Comparison of ENCODE assay signal across 9 cellular contexts in the genomic region with DNA sequence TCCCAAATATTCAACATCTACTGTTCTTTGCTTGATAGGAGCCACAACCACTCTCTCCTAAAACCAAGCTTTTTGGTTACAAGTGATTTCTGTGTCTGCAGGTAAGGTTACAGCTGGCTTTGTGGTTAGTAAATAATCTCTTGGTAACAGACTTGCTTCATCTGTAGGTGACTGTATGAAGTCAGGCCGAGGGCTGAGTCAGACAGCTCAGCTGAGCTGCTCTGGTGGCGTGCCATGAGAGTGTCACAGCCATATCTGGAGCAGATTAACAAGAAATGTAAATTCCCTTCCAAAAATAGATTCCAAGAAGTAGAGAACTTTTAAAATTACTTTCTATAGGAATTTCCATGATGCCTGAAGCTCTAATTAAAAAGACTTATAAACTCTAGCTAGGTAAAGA. TPM values are rescaled to one million over a fixed set of nuclear protein-coding genes. Genes with fewer than 3 reads are reported as not detected.
DNase-seq lines count a peak whose midpoint lies in the region; ATAC-seq and TF ChIP-seq lines count a peak whose summit lies in the region.
"Had no signal": no experiment of that assay in that cellular context is flagged by ENCODE, and none has a peak within 500 bp of the region (broad histone marks: within the 10 kb centered on the region; RNA-seq: fewer than 3 reads in every experiment).

No MANE protein-coding gene starts in this region.

- TF ChIP-seq CTCF in nephron progenitor cell (IDR thresholded peaks at IDR 0.05): no peak

- no peaks in the 10 kb centered on the region for H3K36me3 ChIP-seq in adipocyte (ENCODE audit: control insufficient read depth, insufficient read depth, low read length, severe bottlenecking)

- H3K27me3 ChIP-seq in adipocyte (replicated peaks; ENCODE audit: control insufficient read depth, insufficient read depth, low read length): no peaks in the 10 kb centered on the region

- no peaks in the 10 kb centered on the region for H3K27me3 Mint-ChIP-seq in nephron progenitor cell (ENCODE audit: low read depth, poor library complexity)
- H3K27me3 Mint-ChIP-seq in activated CD4-positive, alpha-beta memory T cell treated with anti-CD3 and anti-CD28 coated beads for 36 hours: no peaks in the 10 kb centered on the region
- H3K27me3 Mint-ChIP-seq in activated T-cell treated with anti-CD3 and anti-CD28 coated beads, Interleukin-2, amount 50 U/mL, for 72 hours (ENCODE audit: low read depth): no peaks in the 10 kb centered on the region
- H3K27me3 Mint-ChIP-seq: stimulated activated naive CD8-positive, alpha-beta T cell treated with anti-CD3 and anti-CD28 coated beads, Interleukin-15, Interleukin-2, amounts not matched to agents 100 ng/mL and 50 ng/mL, for 24 hours had no signal

- ATAC-seq in GM18867 (IDR thresholded peaks at IDR 0.05; ENCODE audit: unreplicated experiment) (peak; percentile 92), HG02885 (IDR thresholded peaks at IDR 0.05; ENCODE audit: poor library complexity, unreplicated experiment) (peak; percentile 96)
- ATAC-seq in activated T-cell treated with anti-CD3 and anti-CD28 coated beads, Interleukin-2, amount 50 U/mL, for 72 hours (replicated peaks in 1 of 2): no peak

- H3K4me3 ChIP-seq in adipocyte (ENCODE audit: low read length): no peak overlapping the region

- POLR2A ChIA-PET in activated CD4-positive, alpha-beta memory T cell treated with anti-CD3 and anti-CD28 coated beads for 36 hours (lab: Charles Lee): no interaction called here

- H3K4me1 ChIP-seq in adipocyte (ENCODE audit: control insufficient read depth, insufficient read depth, low read length): peaks cover 12% of the 10 kb centered on the region

- DNase-seq in adipocyte (ENCODE audit: low read depth) (peak; percentile 97), non-pigmented ciliary epithelial cell (ENCODE audit: low read depth) (peak; percentile 83), NCI-H524 treated with DMSO at 0.1 percent for 48 hours (lab: John Stamatoyannopoulos, UW) (no peak), nephron progenitor cell (no peak)
- DNase-seq in activated CD4-positive, alpha-beta memory T cell treated with anti-CD3 and anti-CD28 coated beads for 36 hours: no peak
- no peak for DNase-seq in activated T-cell treated with anti-CD3 and anti-CD28 coated beads, Interleukin-2, amount 50 U/mL, for 72 hours

- CTCF ChIA-PET in activated CD4-positive, alpha-beta memory T cell treated with anti-CD3 and anti-CD28 coated beads for 36 hours (lab: Charles Lee): no interaction called here

- no peaks in the 10 kb centered on the region for H3K36me3 Mint-ChIP-seq in nephron progenitor cell (ENCODE audit: low read depth)
- H3K36me3 Mint-ChIP-seq in activated CD4-positive, alpha-beta memory T cell treated with anti-CD3 and anti-CD28 coated beads for 36 hours: no peaks in the 10 kb centered on the region
- no peaks in the 10 kb centered on the region for H3K36me3 Mint-ChIP-seq in activated T-cell treated with anti-CD3 and anti-CD28 coated beads, Interleukin-2, amount 50 U/mL, for 72 hours (ENCODE audit: insufficient read depth in 2 of 2)

- peaks cover 5% of the 10 kb centered on the region for H3K9me3 Mint-ChIP-seq in nephron progenitor cell
- no peaks in the 10 kb centered on the region for H3K9me3 Mint-ChIP-seq in activated CD4-positive, alpha-beta memory T cell treated with anti-CD3 and anti-CD28 coated beads for 36 hours
- H3K9me3 Mint-ChIP-seq in activated T-cell treated with anti-CD3 and anti-CD28 coated beads, Interleukin-2, amount 50 U/mL, for 72 hours: peaks cover 0 to 2% of the 10 kb centered on the region in 2 donors
- H3K9me3 Mint-ChIP-seq: stimulated activated naive CD8-positive, alpha-beta T cell treated with anti-CD3 and anti-CD28 coated beads, Interleukin-15, Interleukin-2, amounts not matched to agents 100 ng/mL and 50 ng/mL, for 24 hours had no signal

- no peak overlapping the region for H3K4me3 Mint-ChIP-seq in nephron progenitor cell
- no peak overlapping the region for H3K4me3 Mint-ChIP-seq in activated CD4-positive, alpha-beta memory T cell treated with anti-CD3 and anti-CD28 coated beads for 36 hours
- H3K4me3 Mint-ChIP-seq in activated T-cell treated with anti-CD3 and anti-CD28 coated beads, Interleukin-2, amount 50 U/mL, for 72 hours: no peak overlapping the region
- H3K4me3 Mint-ChIP-seq: stimulated activated naive CD8-positive, alpha-beta T cell treated with anti-CD3 and anti-CD28 coated beads, Interleukin-15, Interleukin-2, amounts not matched to agents 100 ng/mL and 50 ng/mL, for 24 hours had no signal

- H3K9me3 ChIP-seq in adipocyte (ENCODE audit: control insufficient read depth, low read length): no peaks in the 10 kb centered on the region

- H3K9ac ChIP-seq in adipocyte (ENCODE audit: low read length): no peak overlapping the region

- no peak overlapping the region for H3K27ac Mint-ChIP-seq in nephron progenitor cell
- H3K27ac Mint-ChIP-seq in activated CD4-positive, alpha-beta memory T cell treated with anti-CD3 and anti-CD28 coated beads for 36 hours: no peak overlapping the region
- H3K27ac Mint-ChIP-seq in activated T-cell treated with anti-CD3 and anti-CD28 coated beads, Interleukin-2, amount 50 U/mL, for 72 hours: no peak overlapping the region
- H3K27ac Mint-ChIP-seq: stimulated activated naive CD8-positive, alpha-beta T cell treated with anti-CD3 and anti-CD28 coated beads, Interleukin-15, Interleukin-2, amounts not matched to agents 100 ng/mL and 50 ng/mL, for 24 hours had no signal

- intact Hi-C loops in activated CD4-positive, alpha-beta memory T cell treated with anti-CD3 and anti-CD28 coated beads for 36 hours (cut with micrococcal nuclease): no loop called here

- H3K4me1 Mint-ChIP-seq in nephron progenitor cell: peaks cover under 1% of the 10 kb centered on the region
- no peaks in the 10 kb centered on the region for H3K4me1 Mint-ChIP-seq in activated CD4-positive, alpha-beta memory T cell treated with anti-CD3 and anti-CD28 coated beads for 36 hours (ENCODE audit: low read depth)
- no peaks in the 10 kb centered on the region for H3K4me1 Mint-ChIP-seq in activated T-cell treated with anti-CD3 and anti-CD28 coated beads, Interleukin-2, amount 50 U/mL, for 72 hours (ENCODE audit: low read depth)

RNA-seq across cellular contexts. Expression of gene TAS2R1, which starts 23.7 kb away (rescaled TPM):
- not detected for total RNA-seq in activated CD4-positive, alpha-beta memory T cell treated with anti-CD3 and anti-CD28 coated beads for 36 hours
- not detected for total RNA-seq in activated T-cell treated with anti-CD3 and anti-CD28 coated beads, Interleukin-2, amount 50 U/mL, for 72 hours

Comparison
In these comparisons a context has a peak if more than half of its experiments do, and no peak if none do; other contexts are left out.
1. ATAC-seq: peak in GM18867 (single experiment) and HG02885 (single experiment); none in activated T-cell treated with anti-CD3 and anti-CD28 coated beads, Interleukin-2, amount 50 U/mL, for 72 hours (0 of 2).
2. DNase-seq: peak in adipocyte (single experiment) and non-pigmented ciliary epithelial cell (single experiment); none in NCI-H524 treated with DMSO at 0.1 percent for 48 hours (single experiment), nephron progenitor cell (single experiment), activated CD4-positive, alpha-beta memory T cell treated with anti-CD3 and anti-CD28 coated beads for 36 hours (single experiment) and activated T-cell treated with anti-CD3 and anti-CD28 coated beads, Interleukin-2, amount 50 U/mL, for 72 hours (0 of 2).